ENCODE assay signal across 16 cellular contexts in genomic region chr4:95998311-95998710, GRCh38.
"Had no signal": no experiment of that assay in that cellular context is flagged by ENCODE, and none has a peak within 500 bp of the region (broad histone marks: within the 10 kb centered on the region; RNA-seq: fewer than 3 reads in every experiment).

No MANE protein-coding gene starts in this region.

- H3K4me1 ChIP-seq: left lung, pancreas had no signal

- H3K36me3 ChIP-seq: left lung, pancreas, thoracic aorta had no signal

- H3K4me3 Mint-ChIP-seq: activated B cell treated with CpG ODN at 0.5 μM for 24 hours; activated naive CD8-positive, alpha-beta T cell treated with anti-CD3 and anti-CD28 coated beads, Interleukin-2, amount 10 ng/mL, durations not matched to agents 7 days and 5 days; naive thymus-derived CD4-positive, alpha-beta T cell; stimulated activated effector memory CD8-positive, alpha-beta T cell treated with anti-CD3 and anti-CD28 coated beads, Interleukin-12 subunit alpha, Interleukin-12 subunit beta, amount 100 ng/mL, for 72 hours; T-helper 17 cell had no signal

- H3K4me1 Mint-ChIP-seq: activated B cell treated with CpG ODN at 0.5 μM for 24 hours; activated naive CD8-positive, alpha-beta T cell treated with anti-CD3 and anti-CD28 coated beads, Interleukin-2, amount 10 ng/mL, durations not matched to agents 7 days and 5 days; naive thymus-derived CD4-positive, alpha-beta T cell; stimulated activated effector memory CD8-positive, alpha-beta T cell treated with anti-CD3 and anti-CD28 coated beads, Interleukin-12 subunit alpha, Interleukin-12 subunit beta, amount 100 ng/mL, for 72 hours; T-helper 17 cell had no signal

- H3K27ac Mint-ChIP-seq: activated B cell treated with CpG ODN at 0.5 μM for 24 hours; activated naive CD8-positive, alpha-beta T cell treated with anti-CD3 and anti-CD28 coated beads, Interleukin-2, amount 10 ng/mL, durations not matched to agents 7 days and 5 days; naive thymus-derived CD4-positive, alpha-beta T cell; stimulated activated effector memory CD8-positive, alpha-beta T cell treated with anti-CD3 and anti-CD28 coated beads, Interleukin-12 subunit alpha, Interleukin-12 subunit beta, amount 100 ng/mL, for 72 hours; T-helper 17 cell had no signal

- H3K4me3 ChIP-seq: hepatocyte, left lung, mucosa of descending colon, pancreas, thoracic aorta had no signal

- H3K36me3 Mint-ChIP-seq: activated naive CD8-positive, alpha-beta T cell treated with anti-CD3 and anti-CD28 coated beads, Interleukin-2, amount 10 ng/mL, durations not matched to agents 7 days and 5 days; naive thymus-derived CD4-positive, alpha-beta T cell; stimulated activated effector memory CD8-positive, alpha-beta T cell treated with anti-CD3 and anti-CD28 coated beads, Interleukin-12 subunit alpha, Interleukin-12 subunit beta, amount 100 ng/mL, for 72 hours had no signal

- H3K27me3 ChIP-seq: hepatocyte, left lung, pancreas had no signal

- H3K27ac ChIP-seq: hepatocyte, left lung, pancreas, thoracic aorta had no signal

- H2AFZ ChIP-seq: hepatocyte had no signal

- H3K79me2 ChIP-seq: hepatocyte had no signal

- DNase-seq: activated B cell treated with CpG ODN at 0.5 μM for 24 hours; activated CD4-positive, alpha-beta T cell treated with anti-CD3 and anti-CD28 coated beads for 48 hours; activated CD8-positive, alpha-beta memory T cell treated with anti-CD3 and anti-CD28 coated beads, Interleukin-2, amount 50 U/mL, for 48 hours; activated gamma-delta T cell treated with Interleukin-2 at 50 U/mL for 16 hours; activated naive CD8-positive, alpha-beta T cell treated with anti-CD3 and anti-CD28 coated beads, Interleukin-2, amount 10 ng/mL, durations not matched to agents 7 days and 5 days; anterior cingulate cortex; left lung; mucosa of descending colon; naive thymus-derived CD4-positive, alpha-beta T cell; pancreas; stimulated activated CD4-positive, alpha-beta T cell treated with anti-CD3 and anti-CD28 coated beads, Interleukin-1b, Interleukin-23, amount 100 ng/mL, for 48 hours; T-helper 17 cell had no signal

- H3K9me3 ChIP-seq: left lung, mucosa of descending colon, pancreas, thoracic aorta had no signal

- H3K27me3 Mint-ChIP-seq: activated B cell treated with CpG ODN at 0.5 μM for 24 hours; activated naive CD8-positive, alpha-beta T cell treated with anti-CD3 and anti-CD28 coated beads, Interleukin-2, amount 10 ng/mL, durations not matched to agents 7 days and 5 days; naive thymus-derived CD4-positive, alpha-beta T cell; T-helper 17 cell had no signal

- ATAC-seq: left lung; mucosa of descending colon; naive thymus-derived CD4-positive, alpha-beta T cell; pancreas; sciatic nerve; stimulated activated effector memory CD8-positive, alpha-beta T cell treated with anti-CD3 and anti-CD28 coated beads, Interleukin-12 subunit alpha, Interleukin-12 subunit beta, amount 100 ng/mL, for 72 hours; T-helper 17 cell had no signal

- H3K4me2 ChIP-seq: hepatocyte had no signal
